ENCODE assay signal across 12 cellular contexts in the genomic region with DNA sequence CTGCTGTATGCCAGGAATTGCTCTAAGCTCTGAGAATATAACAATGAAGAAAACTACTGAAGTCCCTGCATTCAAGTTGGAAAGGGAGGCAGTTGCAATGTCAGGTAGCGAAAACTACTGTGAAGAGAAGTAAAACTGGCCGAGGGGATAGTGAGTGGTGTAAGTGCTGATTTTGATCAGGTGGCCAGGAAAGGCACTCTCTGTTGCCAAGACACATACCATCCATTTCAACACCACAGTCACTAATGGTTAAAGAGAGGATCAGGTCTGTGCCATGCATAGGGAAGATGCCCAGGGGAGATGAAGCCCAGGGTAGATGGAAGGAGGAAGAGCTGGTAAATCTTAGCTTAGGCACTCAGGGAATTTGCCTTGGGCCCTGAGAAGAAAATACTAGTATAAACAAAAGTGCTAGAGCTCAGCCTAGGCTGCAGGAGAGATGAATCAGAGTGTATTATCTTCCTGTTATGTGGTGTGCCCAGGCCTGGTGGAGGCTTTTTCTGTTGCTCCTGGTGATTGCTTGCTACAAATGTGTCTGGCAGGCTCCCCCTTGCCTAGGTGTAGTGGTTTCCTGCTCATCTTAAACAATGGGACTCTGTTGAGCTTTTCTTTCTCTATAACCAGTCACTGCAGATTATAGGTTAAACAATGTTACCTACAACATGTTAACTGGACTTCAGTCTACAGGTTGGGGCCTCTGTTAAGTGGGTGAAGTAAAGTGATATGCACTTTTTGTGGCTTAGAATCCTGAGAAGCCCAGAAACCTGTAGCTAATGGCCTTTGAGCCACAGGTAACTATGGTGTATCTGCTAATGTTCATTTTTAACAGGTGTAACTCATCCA.
DNase-seq lines count a peak whose midpoint lies in the region; ATAC-seq, FAIRE-seq and TF ChIP-seq lines count a peak whose summit lies in the region.
"Had no signal": no experiment of that assay in that cellular context is flagged by ENCODE, and none has a peak within 500 bp of the region (broad histone marks: within the 10 kb centered on the region; RNA-seq: fewer than 3 reads in every experiment).

No MANE protein-coding gene starts in this region.

- H3K27me3 Mint-ChIP-seq in activated T-cell treated with anti-CD3 and anti-CD28 coated beads, Interleukin-2, amount 50 U/mL, for 4 hours (ENCODE audit: low read depth) = no peaks in the 10 kb centered on the region
- H3K27me3 Mint-ChIP-seq: B cell had no signal

- no peak overlapping the region for H3K4me3 Mint-ChIP-seq in activated T-cell treated with anti-CD3 and anti-CD28 coated beads, Interleukin-2, amount 50 U/mL, for 4 hours
- no peak overlapping the region for H3K4me3 Mint-ChIP-seq in stimulated activated effector memory CD8-positive, alpha-beta T cell treated with anti-CD3 and anti-CD28 coated beads, Interleukin-12 subunit alpha, Interleukin-12 subunit beta, amount 100 ng/mL, for 72 hours
- H3K4me3 Mint-ChIP-seq: B cell; T-helper 1 cell treated with Interleukin-12 subunit alpha and Interleukin-12 subunit beta and Interleukin-4 antibody, amounts not matched to agents 30 μg/mL and 1 μg/mL, for 36 hours had no signal

- H3K4me1 ChIP-seq in RWPE2 (ENCODE audit: insufficient read depth, poor library complexity, severe bottlenecking) (no peaks in the 10 kb centered on the region), ascending aorta (no peaks in the 10 kb centered on the region)

- no peaks in the 10 kb centered on the region for H3K27me3 ChIP-seq in RWPE2 (ENCODE audit: insufficient read depth, poor library complexity, severe bottlenecking)
- no peaks in the 10 kb centered on the region for H3K27me3 ChIP-seq in ascending aorta

- no peak overlapping the region for H3K27ac ChIP-seq in RWPE2 (ENCODE audit: poor library complexity, severe bottlenecking)
- peak overlapping the region; percentile 21 for H3K27ac ChIP-seq in epithelial cell of prostate
- H3K27ac ChIP-seq in ascending aorta = no peak overlapping the region

- no peaks in the 10 kb centered on the region for H3K9me3 Mint-ChIP-seq in activated T-cell treated with anti-CD3 and anti-CD28 coated beads, Interleukin-2, amount 50 U/mL, for 4 hours
- H3K9me3 Mint-ChIP-seq in stimulated activated effector memory CD8-positive, alpha-beta T cell treated with anti-CD3 and anti-CD28 coated beads, Interleukin-12 subunit alpha, Interleukin-12 subunit beta, amount 100 ng/mL, for 72 hours = no peaks in the 10 kb centered on the region
- H3K9me3 Mint-ChIP-seq: T-helper 1 cell treated with Interleukin-12 subunit alpha and Interleukin-12 subunit beta and Interleukin-4 antibody, amounts not matched to agents 30 μg/mL and 1 μg/mL, for 36 hours had no signal

- H3K36me3 ChIP-seq in RWPE2 (ENCODE audit: low read depth) (peaks cover 14% of the 10 kb centered on the region), ascending aorta (no peaks in the 10 kb centered on the region)

- H3K27ac Mint-ChIP-seq in stimulated activated effector memory CD8-positive, alpha-beta T cell treated with anti-CD3 and anti-CD28 coated beads, Interleukin-12 subunit alpha, Interleukin-12 subunit beta, amount 100 ng/mL, for 72 hours = peak overlapping the region; percentile 15
- H3K27ac Mint-ChIP-seq: B cell; T-helper 1 cell treated with Interleukin-12 subunit alpha and Interleukin-12 subunit beta and Interleukin-4 antibody, amounts not matched to agents 30 μg/mL and 1 μg/mL, for 36 hours had no signal

- ATAC-seq in activated T-cell treated with anti-CD3 and anti-CD28 coated beads, Interleukin-2, amount 50 U/mL, for 4 hours = peak; percentile 40 to 46
- ATAC-seq in RWPE2 (ENCODE audit: low read depth) = peak; percentile 60
- ATAC-seq in stimulated activated effector memory CD8-positive, alpha-beta T cell treated with anti-CD3 and anti-CD28 coated beads, Interleukin-12 subunit alpha, Interleukin-12 subunit beta, amount 100 ng/mL, for 72 hours = peak; percentile 78

- no peak overlapping the region for H3K4me3 ChIP-seq in RWPE2 (ENCODE audit: severe bottlenecking)
- H3K4me3 ChIP-seq in ascending aorta = no peak overlapping the region

- peaks cover 44% of the 10 kb centered on the region for H3K4me1 Mint-ChIP-seq in activated T-cell treated with anti-CD3 and anti-CD28 coated beads, Interleukin-2, amount 50 U/mL, for 4 hours (ENCODE audit: low read depth)
- H3K4me1 Mint-ChIP-seq in stimulated activated effector memory CD8-positive, alpha-beta T cell treated with anti-CD3 and anti-CD28 coated beads, Interleukin-12 subunit alpha, Interleukin-12 subunit beta, amount 100 ng/mL, for 72 hours = peaks cover 63% of the 10 kb centered on the region

- intact Hi-C loops in ascending aorta (cut with DNase I) = no loop called here

- TF ChIP-seq CTCF in RWPE2 (IDR thresholded peaks at IDR 0.05; ENCODE audit: poor library complexity, severe bottlenecking) = no peak
- TF ChIP-seq CTCF in D721Med (IDR thresholded peaks at IDR 0.05; ENCODE audit: insufficient read depth, missing control alignments) = no peak
- TF ChIP-seq CTCF in ascending aorta (IDR thresholded peaks at IDR 0.05) = no peak

- DNase-seq in activated T-cell treated with anti-CD3 and anti-CD28 coated beads, Interleukin-2, amount 50 U/mL, for 4 hours = no peak
- DNase-seq in activated T-cell treated with anti-CD3 and anti-CD28 coated beads, Interleukin-2, amount 50 U/mL, for 1 hour = no peak
- DNase-seq in RWPE2 (ENCODE audit: low spot score) (no peak), epithelial cell of prostate (ENCODE audit: low read depth, low spot score) (no peak), Ammon's horn (ENCODE audit: low spot score) (no peak), D721Med (ENCODE audit: insufficient read length, low spot score) (no peak), ascending aorta (ENCODE audit: low spot score in 2 of 2) (no peak)
- DNase-seq in stimulated activated effector memory CD8-positive, alpha-beta T cell treated with anti-CD3 and anti-CD28 coated beads, Interleukin-12 subunit alpha, Interleukin-12 subunit beta, amount 100 ng/mL, for 72 hours (ENCODE audit: low spot score in 2 of 2) = no peak
- DNase-seq: activated effector memory CD4-positive, alpha-beta T cell treated with anti-CD3 and anti-CD28 coated beads, Interleukin-2, amount 50 U/mL, for 16 hours; NCI-H510A had no signal

- no peak for FAIRE-seq in D721Med (lab: Jason Lieb, UNC)

- H3K9me3 ChIP-seq in RWPE2 (ENCODE audit: severe bottlenecking) = no peaks in the 10 kb centered on the region
- H3K9me3 ChIP-seq in ascending aorta = no peaks in the 10 kb centered on the region

- H3K36me3 Mint-ChIP-seq in activated T-cell treated with anti-CD3 and anti-CD28 coated beads, Interleukin-2, amount 50 U/mL, for 4 hours (ENCODE audit: insufficient read depth) = peaks cover 44% of the 10 kb centered on the region
- H3K36me3 Mint-ChIP-seq in stimulated activated effector memory CD8-positive, alpha-beta T cell treated with anti-CD3 and anti-CD28 coated beads, Interleukin-12 subunit alpha, Interleukin-12 subunit beta, amount 100 ng/mL, for 72 hours = peaks cover 36% of the 10 kb centered on the region
